7 cellular contexts compared by ENCODE assay signal in genomic region chr4:161252520-161253141, GRCh38.
A peak's percentile ranks its signal among the peaks of the same experiment; 100 is the strongest.
DNase-seq lines count a peak whose midpoint lies in the region; ATAC-seq and TF ChIP-seq lines count a peak whose summit lies in the region.

No MANE protein-coding gene starts in this region.

- peak; percentile 64; the same call in 1 of the 2 replicates for ATAC-seq in HCT116
- no peak for ATAC-seq in stimulated activated effector memory CD8-positive, alpha-beta T cell treated with anti-CD3 and anti-CD28 coated beads, Interleukin-12 subunit alpha, Interleukin-12 subunit beta, amount 100 ng/mL, for 72 hours

- dilution Hi-C loops in mammary epithelial cell (cut with HindIII; ENCODE audit: low sequenced_read_pairs), result no loop called here

- POLR2A ChIA-PET in HCT116 (lab: Charles Lee), result no interaction called here

- no peak overlapping the region for H3K4me2 ChIP-seq in HCT116 (ENCODE audit: low read length)
- H3K4me2 ChIP-seq in mammary epithelial cell (ENCODE audit: insufficient read depth, low read depth, low read length), result peak overlapping the region; percentile 41

- H4K20me1 ChIP-seq in HCT116 (ENCODE audit: insufficient read depth), result no peaks in the 10 kb centered on the region
- no peaks in the 10 kb centered on the region for H4K20me1 ChIP-seq in mammary epithelial cell (ENCODE audit: insufficient read depth, low read length)

- RAD21 ChIA-PET in HCT116 (lab: Charles Lee; ENCODE audit: low non-redundant PET in 1 of 2, low total read pairs in 2 of 2, uncharacterized antibody in 2 of 2, unreplicated experiment in 2 of 2), result no interaction called here

- H3K4me1 ChIP-seq in HCT116 (ENCODE audit: control insufficient read depth in 1 of 2, insufficient read depth in 2 of 2, low read length in 2 of 2) (no peaks in the 10 kb centered on the region), mammary epithelial cell (ENCODE audit: insufficient read depth, low read length) (no peaks in the 10 kb centered on the region)

- H2AFZ ChIP-seq in HCT116 (ENCODE audit: low read depth, low read length, poor library complexity, severe bottlenecking) (no peak overlapping the region), mammary epithelial cell (ENCODE audit: low read depth, low read length) (no peak overlapping the region)

- BruUV-seq in HCT116 (replicated peaks; lab: Mats Ljungman, UMichigan) (no TSS peak), mammary epithelial cell (replicated peaks; lab: Mats Ljungman, UMichigan) (no TSS peak)

- intact Hi-C loops in HCT116 (cut with micrococcal nuclease), result loop anchor here (5.0 to 10.0 kb wide), 4 partner anchors 700 to 1765 kb away; partner anchors contain the start of gene FSTL5
- intact Hi-C loops in mammary epithelial cell (cut with micrococcal nuclease), result loop anchor here (5.0 kb wide), 1 partner anchor 700 kb away; no protein-coding TSS in a partner anchor

- peaks cover 24% of the 10 kb centered on the region for H3K9me3 Mint-ChIP-seq in progenitor cell of endocrine pancreas (ENCODE audit: low read depth)
- peaks cover 30% of the 10 kb centered on the region for H3K9me3 Mint-ChIP-seq in stimulated activated effector memory CD8-positive, alpha-beta T cell treated with anti-CD3 and anti-CD28 coated beads, Interleukin-12 subunit alpha, Interleukin-12 subunit beta, amount 100 ng/mL, for 72 hours
- peaks cover 19% of the 10 kb centered on the region for H3K9me3 Mint-ChIP-seq in activated naive CD8-positive, alpha-beta T cell treated with anti-CD3 and anti-CD28 coated beads for 36 hours

- H3K36me3 Mint-ChIP-seq in progenitor cell of endocrine pancreas (ENCODE audit: insufficient read depth), result peaks cover 2% of the 10 kb centered on the region
- no peaks in the 10 kb centered on the region for H3K36me3 Mint-ChIP-seq in stimulated activated effector memory CD8-positive, alpha-beta T cell treated with anti-CD3 and anti-CD28 coated beads, Interleukin-12 subunit alpha, Interleukin-12 subunit beta, amount 100 ng/mL, for 72 hours
- no peaks in the 10 kb centered on the region for H3K36me3 Mint-ChIP-seq in activated naive CD8-positive, alpha-beta T cell treated with anti-CD3 and anti-CD28 coated beads for 36 hours

- no peaks in the 10 kb centered on the region for H3K36me3 ChIP-seq in HCT116 (ENCODE audit: control insufficient read depth in 1 of 2, insufficient read depth in 2 of 2, low read length in 2 of 2)
- H3K36me3 ChIP-seq in mammary epithelial cell (ENCODE audit: insufficient read depth, low read length), result no peaks in the 10 kb centered on the region

- H3K4me3 Mint-ChIP-seq in progenitor cell of endocrine pancreas (ENCODE audit: low read depth), result no peak overlapping the region
- H3K4me3 Mint-ChIP-seq in stimulated activated effector memory CD8-positive, alpha-beta T cell treated with anti-CD3 and anti-CD28 coated beads, Interleukin-12 subunit alpha, Interleukin-12 subunit beta, amount 100 ng/mL, for 72 hours, result no peak overlapping the region
- no peak overlapping the region for H3K4me3 Mint-ChIP-seq in activated naive CD8-positive, alpha-beta T cell treated with anti-CD3 and anti-CD28 coated beads for 36 hours

- DNase-seq in GM13976 (ENCODE audit: low spot score) (peak; percentile 46), HCT116 (ENCODE audit: low read depth, low spot score) (peak; percentile 28), M059J (ENCODE audit: low read depth) (peak; percentile 32), mammary epithelial cell (peak; percentile 29), progenitor cell of endocrine pancreas (ENCODE audit: low spot score, unreplicated experiment) (no peak)
- no peak for DNase-seq in stimulated activated effector memory CD8-positive, alpha-beta T cell treated with anti-CD3 and anti-CD28 coated beads, Interleukin-12 subunit alpha, Interleukin-12 subunit beta, amount 100 ng/mL, for 72 hours (ENCODE audit: low spot score in 2 of 2)
- DNase-seq in activated naive CD8-positive, alpha-beta T cell treated with anti-CD3 and anti-CD28 coated beads for 36 hours, result no peak

- in situ Hi-C loops in GM13976 (cut with MboI; ENCODE audit: low sequenced_read_pairs, unreplicated experiment) (no loop called here), mammary epithelial cell (cut with MboI; ENCODE audit: low sequenced_read_pairs in 2 of 2) (no loop called here)

- H3K9me2 ChIP-seq in HCT116 (ENCODE audit: insufficient read depth), result no peaks in the 10 kb centered on the region

- CTCF ChIA-PET in HCT116 (lab: Charles Lee) (interaction anchor here (1.4 kb wide), 1 partner anchor 700 kb away, joined by 3 read pairs; no protein-coding TSS in a partner anchor), mammary epithelial cell (lab: Charles Lee; ENCODE audit: low non-redundant PET) (no interaction called here)

- H3K9ac ChIP-seq in HCT116 (ENCODE audit: low read length) (no peak overlapping the region), mammary epithelial cell (ENCODE audit: insufficient read depth, low read length) (no peak overlapping the region)

- 6% methylated on average over 6 of the region's 6 CpGs for WGBS in mammary epithelial cell (ENCODE audit: low coverage, missing lambda C conversion rate)

- no peak overlapping the region for H3K27ac Mint-ChIP-seq in progenitor cell of endocrine pancreas
- H3K27ac Mint-ChIP-seq in stimulated activated effector memory CD8-positive, alpha-beta T cell treated with anti-CD3 and anti-CD28 coated beads, Interleukin-12 subunit alpha, Interleukin-12 subunit beta, amount 100 ng/mL, for 72 hours, result no peak overlapping the region
- no peak overlapping the region for H3K27ac Mint-ChIP-seq in activated naive CD8-positive, alpha-beta T cell treated with anti-CD3 and anti-CD28 coated beads for 36 hours

- H3K4me1 Mint-ChIP-seq in progenitor cell of endocrine pancreas (ENCODE audit: low read depth), result peaks cover 1% of the 10 kb centered on the region
- H3K4me1 Mint-ChIP-seq in stimulated activated effector memory CD8-positive, alpha-beta T cell treated with anti-CD3 and anti-CD28 coated beads, Interleukin-12 subunit alpha, Interleukin-12 subunit beta, amount 100 ng/mL, for 72 hours, result no peaks in the 10 kb centered on the region
- H3K4me1 Mint-ChIP-seq in activated naive CD8-positive, alpha-beta T cell treated with anti-CD3 and anti-CD28 coated beads for 36 hours, result no peaks in the 10 kb centered on the region

- no peaks in the 10 kb centered on the region for H3K79me2 ChIP-seq in HCT116 (ENCODE audit: insufficient read depth, low read length)
- no peaks in the 10 kb centered on the region for H3K79me2 ChIP-seq in mammary epithelial cell (ENCODE audit: insufficient read depth, low read length)

- TF ChIP-seq CTCF in GM13976 (IDR thresholded peaks at IDR 0.05; ENCODE audit: borderline replicate concordance, control extremely low read depth, extremely low read depth, insufficient read depth, missing control alignments) (peak; percentile 66), HCT116 (IDR thresholded peaks at IDR 0.05 in 2 of 3, conservative IDR thresholded peaks at IDR 0.05 in 1 of 3; ENCODE audit: borderline replicate concordance in 1 of 3, insufficient read depth in 1 of 3, low read depth in 2 of 3, low read length in 2 of 3) (peak; percentile 27 to 83 (median 77); a peak in 4 of 6 replicates), mammary epithelial cell (conservative IDR thresholded peaks at IDR 0.05 in 1 of 2, IDR thresholded peaks at IDR 0.05 in 1 of 2; ENCODE audit: extremely low read depth in 1 of 2, insufficient read depth in 1 of 2, low read depth in 1 of 2, low read length in 2 of 2) (peak; percentile 92 to 94), progenitor cell of endocrine pancreas (IDR thresholded peaks at IDR 0.05; ENCODE audit: unreplicated experiment) (peak; percentile 54)

- no peak for TF ChIP-seq POLR2A in HCT116 (IDR thresholded peaks at IDR 0.05; ENCODE audit: borderline replicate concordance, extremely low read depth, insufficient read depth, insufficient read length)

- peak; percentile 60 for TF ChIP-seq RAD21 in HCT116 (IDR thresholded peaks at IDR 0.05; ENCODE audit: low read depth)

- H3K27me3 ChIP-seq in HCT116 (ENCODE audit: insufficient read depth, low read length) (no peaks in the 10 kb centered on the region), mammary epithelial cell (ENCODE audit: insufficient read depth, low read length) (no peaks in the 10 kb centered on the region)

- H3K9me3 ChIP-seq in HCT116 (ENCODE audit: control insufficient read depth in 1 of 2, insufficient read depth in 1 of 2, low read depth in 1 of 2, low read length in 2 of 2), result peaks cover 8 to 12% of the 10 kb centered on the region in 2 experiments; a peak in 3 of 4 replicates
- peaks cover 2% of the 10 kb centered on the region for H3K9me3 ChIP-seq in mammary epithelial cell (replicated peaks; ENCODE audit: insufficient read depth, low read length)

- H3K27ac ChIP-seq in HCT116 (ENCODE audit: low read depth, low read length) (no peak overlapping the region), mammary epithelial cell (ENCODE audit: insufficient read depth, low read depth, low read length) (no peak overlapping the region)

- H3K4me3 ChIP-seq in HCT116 (replicated peaks in 1 of 2; ENCODE audit: low read depth in 1 of 2, low read length in 2 of 2) (no peak overlapping the region), mammary epithelial cell (replicated peaks in 1 of 3; ENCODE audit: insufficient read depth in 1 of 3, low read depth in 2 of 3, low read length in 3 of 3) (no peak overlapping the region)

- H3K27me3 Mint-ChIP-seq in progenitor cell of endocrine pancreas, result no peaks in the 10 kb centered on the region
- H3K27me3 Mint-ChIP-seq in activated naive CD8-positive, alpha-beta T cell treated with anti-CD3 and anti-CD28 coated beads for 36 hours, result no peaks in the 10 kb centered on the region

TF ChIP-seq in HCT116, 20 proteins besides CTCF, POLR2A, EP300 and RAD21 (continues in another document):
- TF ChIP-seq ZBTB33 (IDR thresholded peaks at IDR 0.05; ENCODE audit: extremely low read depth, insufficient replicate concordance, low read length), result no peak

Comparison
In these comparisons a context has a peak if more than half of its experiments do, and no peak if none do; other contexts are left out.
1. DNase-seq: peak in GM13976 (single experiment), HCT116 (single experiment), M059J (single experiment) and mammary epithelial cell (single experiment); none in progenitor cell of endocrine pancreas (single experiment), stimulated activated effector memory CD8-positive, alpha-beta T cell treated with anti-CD3 and anti-CD28 coated beads, Interleukin-12 subunit alpha, Interleukin-12 subunit beta, amount 100 ng/mL, for 72 hours (0 of 2) and activated naive CD8-positive, alpha-beta T cell treated with anti-CD3 and anti-CD28 coated beads for 36 hours (single experiment).
2. Peak in every context shown above with its lines, with median percentiles within 50 percentile points of each other: CTCF ChIP-seq.